10 cellular contexts compared by ENCODE assay signal in the genomic region with DNA sequence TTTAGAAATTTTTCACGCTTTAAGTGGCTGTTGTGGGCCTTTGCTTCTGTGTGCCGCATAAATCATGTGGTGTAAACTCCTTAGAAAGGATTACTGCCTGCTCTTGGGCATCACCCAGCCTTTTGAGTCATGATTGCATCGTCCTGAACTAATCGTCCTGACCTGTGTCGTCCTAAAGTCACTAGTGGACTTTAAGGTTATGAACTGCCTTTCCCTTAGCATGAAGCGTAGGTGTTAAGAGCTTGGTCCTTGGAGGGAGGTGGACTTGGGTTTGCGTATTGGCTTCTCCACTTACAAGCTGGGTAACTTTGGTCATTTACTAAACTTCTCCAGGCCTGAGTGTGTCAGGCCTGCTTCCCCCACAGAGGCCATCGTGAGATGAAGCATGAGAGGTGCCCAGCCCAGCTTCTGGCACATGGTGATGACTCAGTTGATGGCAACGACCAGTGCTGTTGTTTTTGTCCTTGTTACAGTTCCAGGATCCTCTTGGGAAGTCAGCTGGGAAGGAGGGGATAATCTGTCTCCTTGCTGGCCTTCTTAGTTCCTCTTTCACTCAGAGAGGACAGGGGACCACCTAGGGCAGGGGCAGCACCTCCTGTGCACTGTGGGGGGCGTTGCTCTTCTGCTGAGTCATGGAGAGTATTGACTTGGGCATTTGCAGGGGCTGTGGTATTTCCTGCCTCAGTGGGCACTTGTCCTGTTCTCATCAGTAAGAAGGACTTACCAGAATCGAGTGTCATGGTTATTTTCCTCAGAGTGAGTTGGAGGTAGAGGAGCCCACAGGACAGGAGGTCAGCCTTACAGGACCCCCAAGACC. TPM values are rescaled to one million over a fixed set of nuclear protein-coding genes. Genes with fewer than 3 reads are reported as not detected.
A peak's percentile ranks its signal among the peaks of the same experiment; 100 is the strongest.
DNase-seq lines count a peak whose midpoint lies in the region; ATAC-seq and TF ChIP-seq lines count a peak whose summit lies in the region.
"Had no signal": no experiment of that assay in that cellular context is flagged by ENCODE, and none has a peak within 500 bp of the region (broad histone marks: within the 10 kb centered on the region; RNA-seq: fewer than 3 reads in every experiment).

No MANE protein-coding gene starts in this region.

- ATAC-seq in thoracic aorta (ENCODE audit: insufficient number of reproducible peaks, low FRiP score, low read depth), result peak; percentile 76

- no peaks in the 10 kb centered on the region for H3K27me3 ChIP-seq in thoracic aorta (replicated peaks; ENCODE audit: insufficient read depth)
- H3K27me3 ChIP-seq in ovary, result no peaks in the 10 kb centered on the region

- H3K27me3 Mint-ChIP-seq in immature natural killer cell (ENCODE audit: low read depth in 3 of 3), result peaks cover 0 to 2% (median 0%) of the 10 kb centered on the region in 3 donors
- H3K27me3 Mint-ChIP-seq: stimulated activated naive CD8-positive, alpha-beta T cell treated with anti-CD3 and anti-CD28 coated beads, Interleukin-15, Interleukin-2, amounts not matched to agents 100 ng/mL and 50 ng/mL, for 24 hours had no signal

- DNase-seq in NCI-H446 treated with DMSO at 0.1 percent for 48 hours (lab: John Stamatoyannopoulos, UW) (peak; percentile 20), NCI-H446 (lab: John Stamatoyannopoulos, UW) (no peak), immature natural killer cell (no peak), thoracic aorta (ENCODE audit: low spot score) (peak; percentile 22), posterior vena cava (ENCODE audit: low spot score) (no peak), NCI-H2081 (lab: John Stamatoyannopoulos, UW) (no peak), ovary (no peak)

- intact Hi-C loops in posterior vena cava (cut with DNase I), result no loop called here
- intact Hi-C loops in ovary (cut with DNase I), result loop anchor here in 1 of 4 donors (10.0 kb wide), 1 partner anchor 567 kb away; no protein-coding TSS in a partner anchor

- H3K4me1 ChIP-seq in thoracic aorta (ENCODE audit: control insufficient read depth in 1 of 2, low read depth in 2 of 2), result peaks cover 5 to 26% of the 10 kb centered on the region in 2 donors
- H3K4me1 ChIP-seq in ovary (ENCODE audit: insufficient read depth), result no peaks in the 10 kb centered on the region

- no peak for TF ChIP-seq POLR2A in ovary (IDR thresholded peaks at IDR 0.05)

- no peaks in the 10 kb centered on the region for H3K9me3 Mint-ChIP-seq in immature natural killer cell
- H3K9me3 Mint-ChIP-seq: stimulated activated naive CD8-positive, alpha-beta T cell treated with anti-CD3 and anti-CD28 coated beads, Interleukin-15, Interleukin-2, amounts not matched to agents 100 ng/mL and 50 ng/mL, for 24 hours; T-helper 1 cell treated with Interleukin-12 subunit alpha and Interleukin-12 subunit beta and Interleukin-4 antibody, amounts not matched to agents 30 μg/mL and 1 μg/mL, for 36 hours had no signal

- WGBS in ovary, 3 donors, result 63 to 68% (median 68%) methylated on average over 11 of the region's 11 CpGs

- H3K9me3 ChIP-seq in thoracic aorta (no peaks in the 10 kb centered on the region), ovary (no peaks in the 10 kb centered on the region)

- no peak overlapping the region for H3K4me3 ChIP-seq in thoracic aorta
- no peak overlapping the region for H3K4me3 ChIP-seq in ovary

- H3K36me3 Mint-ChIP-seq in immature natural killer cell, result peaks cover 21 to 35% (median 35%) of the 10 kb centered on the region in 3 donors

- peaks cover 8% of the 10 kb centered on the region for H3K36me3 ChIP-seq in thoracic aorta
- H3K36me3 ChIP-seq in ovary, result no peaks in the 10 kb centered on the region

- peak overlapping the region in 4 of 6 donors; percentile 34 to 57 (median 48) for H3K27ac Mint-ChIP-seq in immature natural killer cell
- H3K27ac Mint-ChIP-seq: T-helper 1 cell treated with Interleukin-12 subunit alpha and Interleukin-12 subunit beta and Interleukin-4 antibody, amounts not matched to agents 30 μg/mL and 1 μg/mL, for 36 hours had no signal

- H3K27ac ChIP-seq in angular gyrus (ENCODE audit: low read depth, low read length) (peak overlapping the region; percentile 79), thoracic aorta (peak overlapping the region; percentile 46 to 52), ovary (no peak overlapping the region)

- TF ChIP-seq CTCF in thoracic aorta (IDR thresholded peaks at IDR 0.05), result no peak
- no peak for TF ChIP-seq CTCF in ovary (IDR thresholded peaks at IDR 0.05)

- no peak for TF ChIP-seq EP300 in ovary (IDR thresholded peaks at IDR 0.05)

- H3K4me3 Mint-ChIP-seq in immature natural killer cell, result no peak overlapping the region
- H3K4me3 Mint-ChIP-seq: stimulated activated naive CD8-positive, alpha-beta T cell treated with anti-CD3 and anti-CD28 coated beads, Interleukin-15, Interleukin-2, amounts not matched to agents 100 ng/mL and 50 ng/mL, for 24 hours; T-helper 1 cell treated with Interleukin-12 subunit alpha and Interleukin-12 subunit beta and Interleukin-4 antibody, amounts not matched to agents 30 μg/mL and 1 μg/mL, for 36 hours had no signal

- H3K4me1 Mint-ChIP-seq in immature natural killer cell, result peaks cover 8 to 9% of the 10 kb centered on the region in 2 donors

RNA-seq across cellular contexts. Expression of a gene that starts 54.2 kb away (rescaled TPM):
- under 1 TPM in 2 of 3 donors, not detected in 1; 0.26 to 0.30 TPM for polyA plus RNA-seq in immature natural killer cell
- 10 to 100 TPM; 50.8 to 58.3 TPM for total RNA-seq in thoracic aorta
- 100 to 1,000 TPM; 194 to 196 TPM for total RNA-seq in posterior vena cava
- total RNA-seq in ovary, result 10 to 100 TPM in 6 of 7 donors, 1 to 10 TPM in 1; 3.6 to 46.7 (median 29.5) TPM
- 10 to 100 TPM in 1 of 2 donors, 1 to 10 TPM in 1; 8.1 to 15.5 TPM for polyA plus RNA-seq in ovary

Comparison
In these comparisons a context has a peak if more than half of its experiments do, and no peak if none do; other contexts are left out.
1. DNase-seq: peak in NCI-H446 treated with DMSO at 0.1 percent for 48 hours (single experiment) and thoracic aorta (single experiment); none in NCI-H446 (0 of 2), immature natural killer cell (0 of 3), posterior vena cava (single experiment), NCI-H2081 (0 of 2) and ovary (0 of 5).
2. H3K27ac ChIP-seq: peak in angular gyrus (single experiment) and thoracic aorta (2 of 2); none in ovary (0 of 2).